ENCODE assay signal across 17 cellular contexts in the genomic region with DNA sequence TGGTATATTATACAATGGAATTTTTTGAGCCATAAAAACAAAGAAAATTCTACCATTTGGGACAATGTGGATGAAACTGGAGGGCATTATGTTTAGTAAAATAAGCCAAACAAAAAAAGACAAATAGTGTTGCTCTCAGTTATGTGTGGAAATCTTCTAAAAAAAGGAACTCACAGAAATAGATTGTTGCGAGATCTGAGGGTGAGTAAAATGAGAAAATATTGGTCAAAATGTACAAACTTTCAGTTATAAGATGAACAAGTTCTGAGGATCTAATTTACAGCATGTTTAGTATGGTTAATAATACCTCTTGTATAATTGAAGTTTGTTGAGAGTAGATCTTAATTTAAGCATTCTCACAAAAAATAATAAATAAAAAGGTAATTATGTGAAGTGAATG.
"Had no signal": no experiment of that assay in that cellular context is flagged by ENCODE, and none has a peak within 500 bp of the region (broad histone marks: within the 10 kb centered on the region; RNA-seq: fewer than 3 reads in every experiment).

No MANE protein-coding gene starts in this region.

- H3K27me3 ChIP-seq: adrenal gland, cardiac muscle cell, dorsolateral prefrontal cortex, pancreas, spleen, suprapubic skin had no signal

- H3K27ac ChIP-seq: adrenal gland, cardiac muscle cell, dorsolateral prefrontal cortex, pancreas, spleen, suprapubic skin had no signal

- FAIRE-seq: islet of Langerhans had no signal

- DNase-seq: activated CD4-positive, alpha-beta T cell treated with anti-CD3 and anti-CD28 coated beads for 48 hours; activated CD8-positive, alpha-beta T cell treated with anti-CD3 and anti-CD28 coated beads for 36 hours; activated effector memory CD4-positive, alpha-beta T cell treated with Interleukin-2 at 50 U/mL for 16 hours; activated T-cell treated with anti-CD3 and anti-CD28 coated beads, Interleukin-2, amount 50 U/mL, for 4 hours; adrenal gland; dorsolateral prefrontal cortex; mucosa of descending colon; naive thymus-derived CD4-positive, alpha-beta T cell; pancreas; spleen; trophoblast cell had no signal

- H3K4me3 ChIP-seq: adrenal gland, cardiac muscle cell, dorsolateral prefrontal cortex, mucosa of descending colon, pancreas, spleen, suprapubic skin had no signal

- H3K4me1 ChIP-seq: adrenal gland, pancreas, spleen, suprapubic skin had no signal

- ATAC-seq: activated CD8-positive, alpha-beta T cell treated with anti-CD3 and anti-CD28 coated beads for 36 hours; activated T-cell treated with anti-CD3 and anti-CD28 coated beads, Interleukin-2, amount 50 U/mL, for 4 hours; esophagus mucosa; mucosa of descending colon; naive thymus-derived CD4-positive, alpha-beta T cell; pancreas; sciatic nerve; WTC11 had no signal

- H3K36me3 ChIP-seq: adrenal gland, cardiac muscle cell, pancreas, spleen, suprapubic skin had no signal

- H3K9me3 ChIP-seq: adrenal gland, mucosa of descending colon, pancreas had no signal
